In genomic region chr4:39977489-39978377, GRCh38 we compare ENCODE assay signal across 8 cellular contexts. TPM values are rescaled to one million over a fixed set of nuclear protein-coding genes. Genes with fewer than 3 reads are reported as not detected.
DNase-seq lines count a peak whose midpoint lies in the region; ATAC-seq and FAIRE-seq lines count a peak whose summit lies in the region.

PDS5A (minus strand) TSS chr4:39977911; CDS start chr4:39976577, 1,334 bp downstream.

- FAIRE-seq in HTR-8/SVneo (lab: Jason Lieb, UNC) = peak; percentile 96

- peak within 1 kb of the TSS; percentile 95 for H3K9ac ChIP-seq in endocrine pancreas (ENCODE audit: control insufficient read depth, insufficient read depth, low read length)

- CTCF ChIA-PET in activated CD8-positive, alpha-beta memory T cell treated with anti-CD3 and anti-CD28 coated beads, Interleukin-2, amount 10 ng/mL, durations not matched to agents 7 days and 5 days (lab: Charles Lee) = interaction anchor here (0.6 to 2.2 kb wide), 23 partner anchors 10 to 758 kb away, joined by 3 to 11 read pairs (median 4); partner anchors contain the start of genes N4BP2, SMIM14 and UBE2K

- ATAC-seq in GM21367 (IDR thresholded peaks at IDR 0.05; ENCODE audit: unreplicated experiment) = peak; percentile 63
- ATAC-seq in activated CD8-positive, alpha-beta memory T cell treated with anti-CD3 and anti-CD28 coated beads, Interleukin-2, amount 10 ng/mL, durations not matched to agents 7 days and 5 days = peak; percentile 89

- H3K27ac Mint-ChIP-seq in activated CD8-positive, alpha-beta memory T cell treated with anti-CD3 and anti-CD28 coated beads, Interleukin-2, amount 10 ng/mL, durations not matched to agents 7 days and 5 days = peak within 1 kb of the TSS; percentile 93

- no peaks in the 10 kb centered on the region for H3K36me3 ChIP-seq in endocrine pancreas (ENCODE audit: control insufficient read depth, insufficient read depth, low read length)
- peaks cover 29% of the 10 kb centered on the region for H3K36me3 ChIP-seq in mesodermal cell (ENCODE audit: control insufficient read depth, insufficient read depth, low read length)

- H3K4me3 ChIP-seq in endocrine pancreas (ENCODE audit: control insufficient read depth, insufficient read depth, low read length) (peak within 1 kb of the TSS; percentile 14), mesodermal cell (ENCODE audit: extremely low read depth, insufficient read depth, low read length, poor library complexity, severe bottlenecking) (peak within 1 kb of the TSS; percentile 97)

- H3K27ac ChIP-seq in mesodermal cell (ENCODE audit: low read depth, low read length, severe bottlenecking) = peak within 1 kb of the TSS; percentile 87

- H3K27me3 ChIP-seq in endocrine pancreas (ENCODE audit: control insufficient read depth, insufficient read depth, low read length) = no peaks in the 10 kb centered on the region

- H3K27me3 Mint-ChIP-seq in activated CD8-positive, alpha-beta memory T cell treated with anti-CD3 and anti-CD28 coated beads, Interleukin-2, amount 10 ng/mL, durations not matched to agents 7 days and 5 days = no peaks in the 10 kb centered on the region

- peaks cover 9% of the 10 kb centered on the region for H3K4me1 ChIP-seq in endocrine pancreas (ENCODE audit: control insufficient read depth, insufficient read depth, low read length)
- H3K4me1 ChIP-seq in mesodermal cell (ENCODE audit: control insufficient read depth, insufficient read depth, low read length, poor library complexity, severe bottlenecking) = peaks cover 5% of the 10 kb centered on the region

- H3K4me3 Mint-ChIP-seq in activated CD8-positive, alpha-beta memory T cell treated with anti-CD3 and anti-CD28 coated beads, Interleukin-2, amount 10 ng/mL, durations not matched to agents 7 days and 5 days = peak within 1 kb of the TSS; percentile 87

- WGBS in mesodermal cell (ENCODE audit: insufficient coverage in 2 of 2), 2 experiments = 1% methylated on average over 54 to 62 of the region's 117 CpGs

- H3K36me3 Mint-ChIP-seq in activated CD8-positive, alpha-beta memory T cell treated with anti-CD3 and anti-CD28 coated beads, Interleukin-2, amount 10 ng/mL, durations not matched to agents 7 days and 5 days = peaks cover 25% of the 10 kb centered on the region

- H3K9me3 Mint-ChIP-seq in activated CD8-positive, alpha-beta memory T cell treated with anti-CD3 and anti-CD28 coated beads, Interleukin-2, amount 10 ng/mL, durations not matched to agents 7 days and 5 days (ENCODE audit: low read depth) = no peaks in the 10 kb centered on the region

- H3K9me3 ChIP-seq in endocrine pancreas (ENCODE audit: control insufficient read depth, low read length) (no peaks in the 10 kb centered on the region), mesodermal cell (ENCODE audit: control insufficient read depth, low read length) (no peaks in the 10 kb centered on the region)

- peaks cover 41% of the 10 kb centered on the region for H3K4me1 Mint-ChIP-seq in activated CD8-positive, alpha-beta memory T cell treated with anti-CD3 and anti-CD28 coated beads, Interleukin-2, amount 10 ng/mL, durations not matched to agents 7 days and 5 days

- peak; percentile 92 for DNase-seq in COR-L47 (lab: John Stamatoyannopoulos, UW)
- DNase-seq in HTR-8/SVneo (ENCODE audit: insufficient read length, low spot score) = peak; percentile 94
- peak; percentile 89 for DNase-seq in NOMO-1 treated with DMSO at 0.1 percent for 48 hours (lab: John Stamatoyannopoulos, UW; ENCODE audit: unreplicated experiment)
- DNase-seq in activated CD8-positive, alpha-beta memory T cell treated with anti-CD3 and anti-CD28 coated beads, Interleukin-2, amount 10 ng/mL, durations not matched to agents 7 days and 5 days = peak; percentile 93
- DNase-seq in stimulated activated CD8-positive, alpha-beta memory T cell treated with anti-CD3 and anti-CD28 coated beads, Interleukin-15, amount 100 ng/mL, for 4 hours (ENCODE audit: low read depth in 2 of 2) = peak; percentile 73 to 83

RNA-seq across cellular contexts. Expression of gene PDS5A, which starts in this region (rescaled TPM):
- 100 to 1,000 TPM; 115 to 116 TPM for total RNA-seq in activated CD8-positive, alpha-beta memory T cell treated with anti-CD3 and anti-CD28 coated beads, Interleukin-2, amount 10 ng/mL, durations not matched to agents 7 days and 5 days
- polyA plus RNA-seq in mesodermal cell (2013, experiment 1 of 2) = 53.6 TPM
- polyA plus RNA-seq in mesodermal cell (2013, experiment 2 of 2) = 51.2 TPM

Comparison
In these comparisons a context has a peak if more than half of its experiments do, and no peak if none do; other contexts are left out.
1. Peak in every context shown above with its lines: DNase-seq, ATAC-seq, H3K4me3 ChIP-seq and H3K27ac ChIP-seq.